12 cellular contexts compared by ENCODE assay signal in genomic region chr14:21096438-21096837, GRCh38. TPM values are rescaled to one million over a fixed set of nuclear protein-coding genes. Genes with fewer than 3 reads are reported as not detected.
DNase-seq lines count a peak whose midpoint lies in the region; ATAC-seq and TF ChIP-seq lines count a peak whose summit lies in the region.
"Had no signal": no experiment of that assay in that cellular context is flagged by ENCODE, and none has a peak within 500 bp of the region (broad histone marks: within the 10 kb centered on the region; RNA-seq: fewer than 3 reads in every experiment).

No MANE protein-coding gene starts in this region.

- POLR2A ChIA-PET in activated B cell treated with CpG ODN at 0.5 μM for 24 hours (lab: Charles Lee): interaction anchor here (1.6 to 1.7 kb wide), 2 partner anchors 26 to 29 kb away, joined by 3 to 5 read pairs; partner anchors contain the start of gene ARHGEF40

- H3K36me3 ChIP-seq in left lung: peaks cover 0 to 16% of the 10 kb centered on the region in 2 donors
- peaks cover 14% of the 10 kb centered on the region for H3K36me3 ChIP-seq in suprapubic skin

- H3K4me3 ChIP-seq in left lung (no peak overlapping the region), suprapubic skin (no peak overlapping the region)

- ATAC-seq in activated B cell treated with CpG ODN at 0.5 μM for 24 hours (ENCODE audit: low read depth): no peak
- no peak for ATAC-seq in left lung
- ATAC-seq in GM21381 (IDR thresholded peaks at IDR 0.05; ENCODE audit: unreplicated experiment): no peak

- peaks cover 10% of the 10 kb centered on the region for H3K27me3 Mint-ChIP-seq in activated B cell treated with CpG ODN at 0.5 μM for 24 hours

- CTCF ChIA-PET in activated B cell treated with CpG ODN at 0.5 μM for 24 hours (lab: Charles Lee): interaction anchor here (1.0 to 7.4 kb wide), 6 partner anchors 8 to 82 kb away, joined by 4 to 142 read pairs (median 8); partner anchors contain the start of gene ARHGEF40

- peak; percentile 56 for DNase-seq in NCI-H82 (lab: John Stamatoyannopoulos, UW)
- DNase-seq in NCI-H82 treated with DMSO at 0.1 percent for 48 hours (lab: John Stamatoyannopoulos, UW; ENCODE audit: unreplicated experiment): no peak
- no peak for DNase-seq in activated B cell treated with CpG ODN at 0.5 μM for 24 hours
- DNase-seq in left lung: no peak
- DNase-seq in suprapubic skin (ENCODE audit: low spot score in 2 of 2): no peak
- no peak for DNase-seq in DMS114 treated with DMSO at 0.1 percent for 48 hours (lab: John Stamatoyannopoulos, UW; ENCODE audit: unreplicated experiment)
- no peak for DNase-seq in GM03348 (ENCODE audit: low spot score)
- DNase-seq: Kasumi-1; NK-92 treated with Interleukin-12 subunit alpha and Interleukin-12 subunit beta, amount 100 ng/mL, for 24 hours had no signal

- no peak for TF ChIP-seq EP300 in suprapubic skin (IDR thresholded peaks at IDR 0.05)

- peaks cover 20% of the 10 kb centered on the region for H3K4me1 Mint-ChIP-seq in activated B cell treated with CpG ODN at 0.5 μM for 24 hours

- peak overlapping the region; percentile 61 to 72 for H3K27ac ChIP-seq in left lung
- H3K27ac ChIP-seq in suprapubic skin: peak overlapping the region; percentile 95

- no peak overlapping the region for H3K27ac Mint-ChIP-seq in activated B cell treated with CpG ODN at 0.5 μM for 24 hours

- H3K27me3 ChIP-seq in left lung: peaks cover 0 to 16% of the 10 kb centered on the region in 2 donors
- H3K27me3 ChIP-seq in suprapubic skin: no peaks in the 10 kb centered on the region

- WGBS in suprapubic skin: 63% methylated on average over 3 of the region's 3 CpGs

- H3K36me3 Mint-ChIP-seq in activated B cell treated with CpG ODN at 0.5 μM for 24 hours (ENCODE audit: low read depth): no peaks in the 10 kb centered on the region

- H3K9me3 ChIP-seq in left lung: no peaks in the 10 kb centered on the region
- no peaks in the 10 kb centered on the region for H3K9me3 ChIP-seq in suprapubic skin

- TF ChIP-seq CTCF in activated B cell treated with CpG ODN at 0.5 μM for 24 hours (IDR thresholded peaks at IDR 0.05) (no peak), left lung (IDR thresholded peaks at IDR 0.05) (no peak), suprapubic skin (IDR thresholded peaks at IDR 0.05) (no peak)

- peak overlapping the region; percentile 20 for H3K4me3 Mint-ChIP-seq in activated B cell treated with CpG ODN at 0.5 μM for 24 hours

- intact Hi-C loops in activated B cell treated with CpG ODN at 0.5 μM for 24 hours (cut with micrococcal nuclease) (no loop called here), left lung (cut with DNase I) (no loop called here)

- H3K9me3 Mint-ChIP-seq in activated B cell treated with CpG ODN at 0.5 μM for 24 hours: no peaks in the 10 kb centered on the region

- peaks cover 5 to 41% of the 10 kb centered on the region in 2 donors for H3K4me1 ChIP-seq in left lung
- H3K4me1 ChIP-seq in suprapubic skin: peaks cover 64% of the 10 kb centered on the region

- TF ChIP-seq POLR2A in suprapubic skin (IDR thresholded peaks at IDR 0.05): no peak

RNA-seq across cellular contexts. Expression of gene ZNF219, which starts 2.0 kb away (rescaled TPM):
- 1.6 and 2.3 TPM in 2 replicates for total RNA-seq in activated B cell treated with CpG ODN at 0.5 μM for 24 hours
- 10 to 100 TPM; 33.7 to 40.8 TPM for total RNA-seq in left lung
- 10 to 100 TPM; 44.2 to 70.0 (median 56.7) TPM for total RNA-seq in suprapubic skin

RNA-seq across cellular contexts. Expression of gene TMEM253, which starts 4.4 kb away (rescaled TPM):
- total RNA-seq in activated B cell treated with CpG ODN at 0.5 μM for 24 hours: not detected in 2 replicates
- under 1 TPM; 0.58 to 0.85 TPM for total RNA-seq in left lung
- 1 to 10 TPM in 1 of 4 donors, under 1 TPM in 2, not detected in 1; 0.53 to 2.0 (median 0.83) TPM for total RNA-seq in suprapubic skin
- total RNA-seq: fibroblast of lung, lung microvascular endothelial cell had no signal

RNA-seq across cellular contexts. Expression of gene ARHGEF40, which starts 26.3 kb away (rescaled TPM):
- total RNA-seq in activated B cell treated with CpG ODN at 0.5 μM for 24 hours (1.0 and 1.4 TPM in 2 replicates), left lung (10 to 100 TPM; 34.7 to 41.5 TPM), suprapubic skin (10 to 100 TPM; 14.4 to 22.8 (median 17.6) TPM)

RNA-seq across cellular contexts. Expression of gene RNASE8, which starts 38.8 kb away (rescaled TPM):
- total RNA-seq in activated B cell treated with CpG ODN at 0.5 μM for 24 hours (not detected in 2 replicates), left lung (not detected), suprapubic skin (not detected)
- total RNA-seq: fibroblast of lung, lung microvascular endothelial cell had no signal

RNA-seq across cellular contexts. Expression of gene RNASE7, which starts 54.3 kb away (rescaled TPM):
- not detected in 2 replicates for total RNA-seq in activated B cell treated with CpG ODN at 0.5 μM for 24 hours
- total RNA-seq in left lung: not detected
- 10 to 100 TPM; 10.3 to 46.9 (median 35.4) TPM for total RNA-seq in suprapubic skin
- total RNA-seq: fibroblast of lung, lung microvascular endothelial cell had no signal

Comparison
In these comparisons a context has a peak if more than half of its experiments do, and no peak if none do; other contexts are left out.
1. RNA of gene ZNF219, which starts 2.0 kb away (total RNA-seq): 44.2 to 70.0 TPM in suprapubic skin and 33.7 to 40.8 TPM in left lung; 1.6 to 2.3 TPM in activated B cell treated with CpG ODN at 0.5 μM for 24 hours; every median in the first group is over 10 times any median in the second.